10 cellular contexts compared by ENCODE assay signal in the genomic region with DNA sequence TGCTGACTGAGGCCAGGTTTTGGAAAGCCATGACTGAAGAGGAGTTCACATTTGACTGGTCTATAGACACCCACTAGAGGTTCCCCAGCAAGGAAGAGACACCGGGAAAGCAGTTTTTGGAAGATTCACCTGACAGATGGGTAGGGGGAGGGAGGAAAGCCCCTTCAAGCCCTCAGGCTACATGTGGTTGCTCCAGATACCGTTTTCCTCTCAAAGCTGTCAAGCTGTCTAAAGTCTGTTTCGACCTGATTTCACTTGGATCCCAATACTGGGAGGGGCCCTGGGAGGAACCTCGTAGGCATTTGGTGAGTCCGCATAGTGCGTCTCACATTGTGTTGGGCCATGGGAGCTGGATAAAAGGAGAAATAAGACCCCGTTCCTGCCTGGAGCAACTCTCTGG. TPM values are rescaled to one million over a fixed set of nuclear protein-coding genes. Genes with fewer than 3 reads are reported as not detected.
DNase-seq lines count a peak whose midpoint lies in the region; ATAC-seq and TF ChIP-seq lines count a peak whose summit lies in the region.
"Had no signal": no experiment of that assay in that cellular context is flagged by ENCODE, and none has a peak within 500 bp of the region (broad histone marks: within the 10 kb centered on the region; RNA-seq: fewer than 3 reads in every experiment).

No MANE protein-coding gene starts in this region.

- H2BK5ac ChIP-seq in H9 (ENCODE audit: insufficient read length, low read length), result no peak overlapping the region

- peaks cover 3 to 7% of the 10 kb centered on the region in 2 experiments; a peak in 3 of 5 replicates for H3K9me3 Mint-ChIP-seq in H9

- BruUV-seq in PC-9 (replicated peaks; lab: Mats Ljungman, UMichigan), result no TSS peak

- H3F3A ChIP-seq in PC-9 (ENCODE audit: insufficient read depth, low read depth), result peaks cover 15% of the 10 kb centered on the region

- H3K9me2 ChIP-seq in PC-9 (ENCODE audit: insufficient read depth), result no peaks in the 10 kb centered on the region

- TF ChIP-seq EP300 in gastroesophageal sphincter (IDR thresholded peaks at IDR 0.05), result no peak

- H3K27me3 Mint-ChIP-seq in H9 (ENCODE audit: low read depth), result no peaks in the 10 kb centered on the region; the same call in 1 of the 2 replicates

- H3K4me1 ChIP-seq in H9 (ENCODE audit: insufficient read depth, low read length) (peaks cover 10% of the 10 kb centered on the region), PC-9 (replicated peaks; ENCODE audit: insufficient read depth) (peaks cover 8% of the 10 kb centered on the region), gastroesophageal sphincter (peaks cover 0 to 42% (median 3%) of the 10 kb centered on the region in 3 donors), gastrocnemius medialis (peaks cover 12 to 18% of the 10 kb centered on the region in 2 donors)

- peak overlapping the region; percentile 75 for H3K4me2 ChIP-seq in H9 (ENCODE audit: insufficient read depth, insufficient read length, low read length)
- H3K4me2 ChIP-seq in PC-9, result peak overlapping the region; percentile 87

- H2BK12ac ChIP-seq in H9 (ENCODE audit: insufficient read length, low read depth, low read length), result no peak overlapping the region

- no peak overlapping the region for H2AK5ac ChIP-seq in H9 (ENCODE audit: insufficient read length, low read length)

- peaks cover 4% of the 10 kb centered on the region for H3K23me2 ChIP-seq in H9 (ENCODE audit: insufficient read length, low read depth, low read length, poor library complexity, severe bottlenecking)

- no peak overlapping the region for H3K18ac ChIP-seq in H9 (ENCODE audit: insufficient read length, low read depth, low read length)

- no peak overlapping the region for H4K91ac ChIP-seq in H9 (ENCODE audit: insufficient read length, low read depth, low read length)

- H3K27ac ChIP-seq in H9 (ENCODE audit: insufficient read length, low read depth, low read length) (no peak overlapping the region), PC-9 (no peak overlapping the region), gastroesophageal sphincter (peak overlapping the region in 3 of 4 donors; percentile 98 to 100 (median 99)), gastrocnemius medialis (peak overlapping the region; percentile 87 to 94 (median 90))

- H3K9ac ChIP-seq in H9 (ENCODE audit: extremely low read depth, insufficient read length, low read length), result no peak overlapping the region

- in situ Hi-C loops in gastrocnemius medialis (cut with MboI; ENCODE audit: low sequenced_read_pairs in 4 of 4), result no loop called here

- peaks cover 32 to 41% of the 10 kb centered on the region in 2 experiments for H3K4me1 Mint-ChIP-seq in H9

- intact Hi-C loops in PC-9 (cut with micrococcal nuclease; ENCODE audit: unreplicated experiment) (no loop called here), gastrocnemius medialis (cut with DNase I; ENCODE audit: low total_unique reads) (loop anchor here (5.0 kb wide), 1 partner anchor 39 kb away; a partner anchor contains a TSS)

- ATAC-seq in gastroesophageal sphincter (no peak), gastrocnemius medialis (no peak), GM18858 (IDR thresholded peaks at IDR 0.05; ENCODE audit: unreplicated experiment) (no peak), left lobe of liver (no peak)

- no peak for TF ChIP-seq CTCF in H9 (conservative IDR thresholded peaks at IDR 0.05)
- TF ChIP-seq CTCF in PC-9 (conservative IDR thresholded peaks at IDR 0.05), result no peak
- no peak for TF ChIP-seq CTCF in gastroesophageal sphincter (IDR thresholded peaks at IDR 0.05)
- no peak for TF ChIP-seq CTCF in gastrocnemius medialis (IDR thresholded peaks at IDR 0.05 in 4 of 5, conservative IDR thresholded peaks at IDR 0.05 in 1 of 5)

- peak overlapping the region; percentile 97 for H3K4me3 ChIP-seq in PC-9
- H3K4me3 ChIP-seq in gastroesophageal sphincter, result peak overlapping the region in 1 of 2 donors; percentile 88
- H3K4me3 ChIP-seq in gastrocnemius medialis, result peak overlapping the region in 3 of 4 donors; percentile 72 to 94 (median 88)

- POLR2A ChIA-PET in PC-9 (lab: Charles Lee; ENCODE audit: unreplicated experiment), result no interaction called here

- H3K36me3 Mint-ChIP-seq in H9 (ENCODE audit: insufficient read depth in 1 of 3, low read depth in 3 of 3), result peaks cover 7 to 10% (median 10%) of the 10 kb centered on the region in 3 experiments

- peak overlapping the region; percentile 86 to 91; a peak in 4 of 5 replicates for H3K4me3 Mint-ChIP-seq in H9

- no peaks in the 10 kb centered on the region for H3K9me3 ChIP-seq in H9 (ENCODE audit: control insufficient read depth, low read depth, low read length)
- no peaks in the 10 kb centered on the region for H3K9me3 ChIP-seq in PC-9 (ENCODE audit: insufficient read depth, low read depth)
- no peaks in the 10 kb centered on the region for H3K9me3 ChIP-seq in gastroesophageal sphincter
- no peaks in the 10 kb centered on the region for H3K9me3 ChIP-seq in gastrocnemius medialis

- CTCF ChIA-PET in PC-9 (lab: Charles Lee), result interaction anchor here (0.6 to 2.4 kb wide), 3 partner anchors 49 to 57 kb away, joined by 3 to 40 read pairs (median 13); no protein-coding TSS in a partner anchor

- H4K20me1 ChIP-seq in H9 (ENCODE audit: control insufficient read depth, insufficient read depth, insufficient read length) (no peaks in the 10 kb centered on the region), PC-9 (ENCODE audit: insufficient read depth) (no peaks in the 10 kb centered on the region)

- H3K36me3 ChIP-seq in PC-9 (ENCODE audit: low read depth) (no peaks in the 10 kb centered on the region), gastroesophageal sphincter (no peaks in the 10 kb centered on the region), gastrocnemius medialis (no peaks in the 10 kb centered on the region)

- H3K56ac ChIP-seq in H9 (ENCODE audit: insufficient read length, low read depth, low read length), result no peak overlapping the region

- DNase-seq in H9, result no peak
- no peak for DNase-seq in PC-9
- no peak for DNase-seq in gastrocnemius medialis
- DNase-seq in NCI-H226, result no peak
- no peak for DNase-seq in left lobe of liver (ENCODE audit: low spot score)
- no peak for DNase-seq in dermis blood vessel endothelial cell

- no peak overlapping the region for H2BK20ac ChIP-seq in H9 (ENCODE audit: low read depth, low read length, poor library complexity, severe bottlenecking)

- H3T11ph ChIP-seq in H9 (ENCODE audit: low read length), result no peak overlapping the region

- peaks cover 14% of the 10 kb centered on the region; the same call in 1 of the 2 replicates for H3K79me2 ChIP-seq in H9 (ENCODE audit: insufficient read depth, low read length)
- no peaks in the 10 kb centered on the region for H3K79me2 ChIP-seq in PC-9 (ENCODE audit: low read depth)

- no peak overlapping the region for H3K4ac ChIP-seq in H9 (ENCODE audit: low read depth, low read length)

- TF ChIP-seq POLR2A in gastroesophageal sphincter (IDR thresholded peaks at IDR 0.05) (no peak), gastrocnemius medialis (IDR thresholded peaks at IDR 0.05) (no peak)

- no peak overlapping the region for H2BK120ac ChIP-seq in H9 (ENCODE audit: low read depth, low read length, poor library complexity, severe bottlenecking)

- no peak overlapping the region for H3K14ac ChIP-seq in H9 (ENCODE audit: insufficient read depth, low read length)

- H2AFZ ChIP-seq in H9 (ENCODE audit: low read length), result no peak overlapping the region
- H2AFZ ChIP-seq in PC-9, result peak overlapping the region; percentile 98; the same call in 1 of the 2 replicates

- no peak overlapping the region for H4K8ac ChIP-seq in H9 (replicated peaks; ENCODE audit: insufficient read length, low read depth, low read length)

- H4K5ac ChIP-seq in H9 (ENCODE audit: insufficient read length, low read depth, low read length), result no peak overlapping the region

- H3K79me1 ChIP-seq in H9 (ENCODE audit: insufficient read depth, low read depth, low read length, poor library complexity, severe bottlenecking), result peaks cover 8% of the 10 kb centered on the region

- no peak overlapping the region for H3K23ac ChIP-seq in H9 (ENCODE audit: insufficient read length, low read depth, low read length)

- H3K27me3 ChIP-seq in H9 (ENCODE audit: insufficient read depth, low read length) (no peaks in the 10 kb centered on the region), PC-9 (ENCODE audit: insufficient read depth, low read depth) (no peaks in the 10 kb centered on the region), gastroesophageal sphincter (no peaks in the 10 kb centered on the region), gastrocnemius medialis (no peaks in the 10 kb centered on the region)

- WGBS in H9 (ENCODE audit: extremely low coverage, insufficient read length, low lambda C conversion rate), result no CpG with 5 or more reads among the region's 7 CpGs
- WGBS in gastroesophageal sphincter (ENCODE audit: low coverage in 1 of 2), 2 donors, result 59 to 70% methylated on average over 2 to 7 of the region's 7 CpGs

- 0 out of 7 replicates have a peak overlapping the region, but pooled peaks of 1 of the 3 experiments have one; percentile 13 for H3K27ac Mint-ChIP-seq in H9

- H2BK15ac ChIP-seq in H9 (ENCODE audit: low read depth, low read length), result no peak overlapping the region

RNA-seq across cellular contexts. Expression of a gene that starts 1.7 kb away (rescaled TPM):
- total RNA-seq in H9 (2021) (98.4 and 115 TPM in 2 replicates), PC-9 (2021) (51.4 and 70.1 TPM in 2 replicates), gastroesophageal sphincter (100 to 1,000 TPM; 185 to 292 (median 216) TPM), gastrocnemius medialis (10 to 100 TPM; 26.1 to 53.5 (median 49.8) TPM), left lobe of liver (370 TPM), dermis blood vessel endothelial cell (1.7 and 3.2 TPM in 2 replicates)

RNA-seq across cellular contexts. Expression of a gene that starts 15.4 kb away (rescaled TPM):
- 42.9 and 44.4 TPM in 2 replicates for total RNA-seq in H9 (2021)
- 112 and 122 TPM in 2 replicates for total RNA-seq in PC-9 (2021)
- 100 to 1,000 TPM in 3 of 4 donors, 10 to 100 TPM in 1; 92.5 to 166 (median 156) TPM for total RNA-seq in gastroesophageal sphincter
- 10 to 100 TPM; 12.5 to 17.4 (median 14.4) TPM for total RNA-seq in gastrocnemius medialis
- 97.6 TPM for total RNA-seq in left lobe of liver
- total RNA-seq in dermis blood vessel endothelial cell, result 39.6 and 40.5 TPM in 2 replicates

RNA-seq across cellular contexts. Expression of a gene that starts 20.9 kb away (rescaled TPM):
- not detected in 2 replicates for total RNA-seq in H9 (2021)
- total RNA-seq in PC-9 (2021), result not detected in 2 replicates
- total RNA-seq in gastroesophageal sphincter, result not detected
- not detected for total RNA-seq in gastrocnemius medialis
- not detected for total RNA-seq in left lobe of liver
- total RNA-seq in dermis blood vessel endothelial cell, result not detected in 2 replicates
- total RNA-seq: epithelial cell of proximal tubule, myocyte had no signal

RNA-seq across cellular contexts. Expression of a gene that starts 37.6 kb away (rescaled TPM):
- total RNA-seq in H9 (2021), result 67.8 and 68.1 TPM in 2 replicates
- 13.8 and 20.2 TPM in 2 replicates for total RNA-seq in PC-9 (2021)
- total RNA-seq in gastroesophageal sphincter, result 10 to 100 TPM; 30.7 to 41.3 (median 38.8) TPM
- 1 to 10 TPM; 4.8 to 9.5 (median 5.5) TPM for total RNA-seq in gastrocnemius medialis
- total RNA-seq in left lobe of liver, result 12.9 TPM
- total RNA-seq in dermis blood vessel endothelial cell, result 9.6 and 26.9 TPM in 2 replicates

RNA-seq across cellular contexts. Expression of a gene that starts 48.0 kb away (rescaled TPM):
- total RNA-seq in H9 (2021), result 50.1 and 53.0 TPM in 2 replicates
- total RNA-seq in PC-9 (2021), result 28.9 and 36.6 TPM in 2 replicates
- 10 to 100 TPM; 11.8 to 14.9 (median 12.7) TPM for total RNA-seq in gastroesophageal sphincter
- 1 to 10 TPM; 1.2 to 6.7 (median 1.9) TPM for total RNA-seq in gastrocnemius medialis
- 5.3 TPM for total RNA-seq in left lobe of liver
- 7.8 and 10.7 TPM in 2 replicates for total RNA-seq in dermis blood vessel endothelial cell

Comparison
In these comparisons a context has a peak if more than half of its experiments do, and no peak if none do; other contexts are left out.
1. H3K27ac ChIP-seq: peak in gastroesophageal sphincter (3 of 4) and gastrocnemius medialis (4 of 4); none in H9 (single experiment) and PC-9 (single experiment).